29 cellular contexts compared by ENCODE assay signal in genomic region chr2:224668123-224668909, GRCh38. TPM values are rescaled to one million over a fixed set of nuclear protein-coding genes. Genes with fewer than 3 reads are reported as not detected.
"Had no signal": no experiment of that assay in that cellular context is flagged by ENCODE, and none has a peak within 500 bp of the region (broad histone marks: within the 10 kb centered on the region; RNA-seq: fewer than 3 reads in every experiment).

No MANE protein-coding gene starts in this region.

- H3K36me3 ChIP-seq: cardiac muscle cell, heart left ventricle, vagina had no signal

- FAIRE-seq: islet of Langerhans, small intestine had no signal

- H3K27ac ChIP-seq: body of pancreas, cardiac muscle cell, heart left ventricle, testis, vagina, VCaP had no signal

- H3K4me3 ChIP-seq: body of pancreas, cardiac muscle cell, heart left ventricle, testis, vagina had no signal

- H3K27me3 ChIP-seq: body of pancreas, cardiac muscle cell, heart left ventricle, testis, vagina had no signal

- H3K9me3 ChIP-seq: testis, vagina had no signal

- DNase-seq: activated CD4-positive, alpha-beta T cell treated with anti-CD3 and anti-CD28 coated beads, Interleukin-2, amount 10 ng/mL, durations not matched to agents 24 days and 14 days; activated CD8-positive, alpha-beta memory T cell treated with anti-CD3 and anti-CD28 coated beads, Interleukin-2, amount 10 ng/mL, durations not matched to agents 7 days and 5 days; activated CD8-positive, alpha-beta T cell treated with anti-CD3 and anti-CD28 coated beads for 36 hours; activated gamma-delta T cell; activated T-cell treated with anti-CD3 and anti-CD28 coated beads for 4 hours; anterior cingulate cortex; body of pancreas; cortex of kidney; heart left ventricle; occipital lobe; posterior cingulate gyrus; small intestine; stimulated activated CD8-positive, alpha-beta memory T cell treated with anti-CD3 and anti-CD28 coated beads, Interleukin-4, amount 100 ng/mL, for 48 hours; stimulated activated naive B cell treated with anti-CD40 and anti-IgM and Interleukin-4, amounts not matched to agents 10 μg/mL and 1 μg/mL and 100 μg/mL, for 72 hours; testis; trophoblast cell had no signal

- H3K4me1 ChIP-seq: body of pancreas, heart left ventricle, testis, vagina had no signal

- ATAC-seq: activated CD4-positive, CD25-positive, alpha-beta regulatory T cell treated with anti-CD3 and anti-CD28 coated beads, Interleukin-2, amount 50 U/mL, for 24 hours; activated CD8-positive, alpha-beta memory T cell treated with anti-CD3 and anti-CD28 coated beads, Interleukin-2, amount 10 ng/mL, durations not matched to agents 7 days and 5 days; activated CD8-positive, alpha-beta T cell treated with anti-CD3 and anti-CD28 coated beads for 36 hours; body of pancreas; heart left ventricle; sciatic nerve; stimulated activated naive B cell treated with anti-CD40 and anti-IgM and Interleukin-4, amounts not matched to agents 10 μg/mL and 1 μg/mL and 100 μg/mL, for 72 hours had no signal

RNA-seq across cellular contexts. Expression of gene CCDC195, which starts 47.8 kb away (rescaled TPM):
- total RNA-seq: activated CD4-positive, alpha-beta T cell treated with anti-CD3 and anti-CD28 coated beads, Interleukin-2, amount 10 ng/mL, durations not matched to agents 24 days and 14 days; activated CD8-positive, alpha-beta memory T cell treated with anti-CD3 and anti-CD28 coated beads, Interleukin-2, amount 10 ng/mL, durations not matched to agents 7 days and 5 days; activated CD8-positive, alpha-beta T cell treated with anti-CD3 and anti-CD28 coated beads for 36 hours; activated T-helper 1 cell treated with anti-CD3 and anti-CD28 coated beads, Interleukin-12 subunit alpha, Interleukin-12 subunit beta, Interleukin-2, Interleukin-4 antibody, amounts not matched to agents 30 ng/mL and 10 ng/mL and 1 ng/mL, durations not matched to agents 14 hours and 24 hours and 36 hours; body of pancreas; cardiac muscle cell; cerebellum; epithelial cell of proximal tubule; fibroblast of villous mesenchyme; heart left ventricle; liver; mononuclear cell; occipital lobe; sciatic nerve; testis; vagina had no signal
- polyA plus RNA-seq: cardiac muscle cell, heart left ventricle, liver, neural cell, small intestine had no signal
